In the genomic region with DNA sequence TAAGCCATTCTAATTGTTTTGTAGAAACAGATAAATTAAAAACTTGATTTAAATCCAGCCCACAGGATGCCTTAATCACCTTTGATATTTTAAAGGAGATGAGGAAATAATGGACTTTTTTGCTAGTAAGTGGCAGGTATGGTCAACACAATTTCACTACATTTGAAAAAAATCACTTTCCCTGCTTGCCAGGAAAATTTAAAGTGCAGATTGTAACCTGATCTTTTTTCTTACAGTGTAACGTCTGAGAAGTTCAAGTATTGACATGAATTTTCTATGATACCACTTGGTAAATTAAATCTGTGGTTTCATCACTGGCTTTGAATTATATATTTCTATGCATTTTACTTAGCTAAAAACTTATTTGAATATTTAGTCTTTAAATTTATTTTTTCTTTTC, we compare ENCODE assay signal across 1 cellular context.
TF ChIP-seq lines count a peak whose summit lies in the region.

No MANE protein-coding gene starts in this region.

TF ChIP-seq in HCT116, 20 proteins besides CTCF, POLR2A, EP300 and RAD21 (continued from another document):
- TF ChIP-seq ATF3 (IDR thresholded peaks at IDR 0.05) (no peak), FOSL1 (IDR thresholded peaks at IDR 0.05; ENCODE audit: low read depth) (no peak)
TF ChIP-seq in HCT116: peak in this region for 0.
